ENCODE assay signal across 1 cellular context in the genomic region with DNA sequence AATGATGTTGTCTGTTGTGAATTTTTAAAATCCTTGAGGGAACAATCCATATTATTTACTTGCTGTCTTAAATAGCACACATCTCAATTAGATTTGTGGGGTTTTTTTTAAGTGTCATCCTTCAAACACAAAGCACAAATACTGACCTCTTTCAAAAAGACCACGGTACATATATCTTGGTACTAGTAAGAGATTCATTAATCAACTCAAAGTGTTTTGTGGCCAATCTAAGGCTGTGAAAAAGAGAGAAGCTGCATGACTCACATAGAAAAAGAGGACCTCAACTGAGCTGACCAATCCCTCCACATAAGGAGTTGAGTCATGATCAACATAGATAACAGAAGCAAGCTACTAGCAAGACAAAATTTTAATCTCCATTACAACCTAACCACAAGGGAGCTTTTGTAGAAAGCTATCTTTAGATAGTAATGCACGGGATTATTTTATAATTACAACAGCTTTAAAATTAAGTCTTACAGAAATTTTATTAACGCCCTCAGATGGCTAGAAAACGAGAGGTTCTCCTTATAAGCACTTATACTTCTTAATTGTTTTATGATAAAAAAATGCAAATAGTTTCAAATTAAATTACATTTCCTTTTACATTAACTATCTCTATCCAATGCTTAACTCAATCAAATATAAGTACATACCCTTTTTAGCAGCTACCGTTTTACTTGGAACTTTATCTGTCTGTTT.
TF ChIP-seq lines count a peak whose summit lies in the region.

No MANE protein-coding gene starts in this region.

TF ChIP-seq in K562, 482 proteins besides CTCF, POLR2A, EP300 and RAD21 (continued from another document and continues in another):
- TF ChIP-seq, protein P1, sequence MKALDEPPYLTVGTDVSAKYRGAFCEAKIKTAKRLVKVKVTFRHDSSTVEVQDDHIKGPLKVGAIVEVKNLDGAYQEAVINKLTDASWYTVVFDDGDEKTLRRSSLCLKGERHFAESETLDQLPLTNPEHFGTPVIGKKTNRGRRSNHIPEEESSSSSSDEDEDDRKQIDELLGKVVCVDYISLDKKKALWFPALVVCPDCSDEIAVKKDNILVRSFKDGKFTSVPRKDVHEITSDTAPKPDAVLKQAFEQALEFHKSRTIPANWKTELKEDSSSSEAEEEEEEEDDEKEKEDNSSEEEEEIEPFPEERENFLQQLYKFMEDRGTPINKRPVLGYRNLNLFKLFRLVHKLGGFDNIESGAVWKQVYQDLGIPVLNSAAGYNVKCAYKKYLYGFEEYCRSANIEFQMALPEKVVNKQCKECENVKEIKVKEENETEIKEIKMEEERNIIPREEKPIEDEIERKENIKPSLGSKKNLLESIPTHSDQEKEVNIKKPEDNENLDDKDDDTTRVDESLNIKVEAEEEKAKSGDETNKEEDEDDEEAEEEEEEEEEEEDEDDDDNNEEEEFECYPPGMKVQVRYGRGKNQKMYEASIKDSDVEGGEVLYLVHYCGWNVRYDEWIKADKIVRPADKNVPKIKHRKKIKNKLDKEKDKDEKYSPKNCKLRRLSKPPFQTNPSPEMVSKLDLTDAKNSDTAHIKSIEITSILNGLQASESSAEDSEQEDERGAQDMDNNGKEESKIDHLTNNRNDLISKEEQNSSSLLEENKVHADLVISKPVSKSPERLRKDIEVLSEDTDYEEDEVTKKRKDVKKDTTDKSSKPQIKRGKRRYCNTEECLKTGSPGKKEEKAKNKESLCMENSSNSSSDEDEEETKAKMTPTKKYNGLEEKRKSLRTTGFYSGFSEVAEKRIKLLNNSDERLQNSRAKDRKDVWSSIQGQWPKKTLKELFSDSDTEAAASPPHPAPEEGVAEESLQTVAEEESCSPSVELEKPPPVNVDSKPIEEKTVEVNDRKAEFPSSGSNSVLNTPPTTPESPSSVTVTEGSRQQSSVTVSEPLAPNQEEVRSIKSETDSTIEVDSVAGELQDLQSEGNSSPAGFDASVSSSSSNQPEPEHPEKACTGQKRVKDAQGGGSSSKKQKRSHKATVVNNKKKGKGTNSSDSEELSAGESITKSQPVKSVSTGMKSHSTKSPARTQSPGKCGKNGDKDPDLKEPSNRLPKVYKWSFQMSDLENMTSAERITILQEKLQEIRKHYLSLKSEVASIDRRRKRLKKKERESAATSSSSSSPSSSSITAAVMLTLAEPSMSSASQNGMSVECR (CRISPR knock-in tag; IDR thresholded peaks at IDR 0.05), result no peak
- TF ChIP-seq TEAD4 (IDR thresholded peaks at IDR 0.05; ENCODE audit: low read length) (peak; percentile 56; the same call in 1 of the 2 replicates), TEAD4 (CRISPR knock-in tag; IDR thresholded peaks at IDR 0.05; ENCODE audit: borderline replicate concordance) (no peak), HNRNPLL (IDR thresholded peaks at IDR 0.05; ENCODE audit: low read depth, low read length, poor library complexity, severe bottlenecking) (no peak), FOXM1 (IDR thresholded peaks at IDR 0.05; ENCODE audit: low read depth) (peak; percentile 24; the same call in 1 of the 2 replicates), FOXM1 (CRISPR knock-in tag; IDR thresholded peaks at IDR 0.05; ENCODE audit: low read depth) (no peak), NUFIP1 (IDR thresholded peaks at IDR 0.05; ENCODE audit: partially characterized antibody) (no peak), ZNF830 (CRISPR knock-in tag; IDR thresholded peaks at IDR 0.05) (no peak), SIN3B (IDR thresholded peaks at IDR 0.05; ENCODE audit: low read depth) (no peak), EWSR1 (IDR thresholded peaks at IDR 0.05; ENCODE audit: borderline replicate concordance, low read depth, partially characterized antibody) (no peak), RBM39 (optimal IDR thresholded peaks at IDR 0.05; ENCODE audit: low read depth, low read length) (no peak), NCOA6 (IDR thresholded peaks at IDR 0.05) (no peak), ZNF175 (CRISPR knock-in tag; IDR thresholded peaks at IDR 0.05; ENCODE audit: low read depth) (no peak), MCM2 (IDR thresholded peaks at IDR 0.05; ENCODE audit: low read depth) (no peak), YBX1 (IDR thresholded peaks at IDR 0.05) (no peak), JUN (IDR thresholded peaks at IDR 0.05; ENCODE audit: borderline replicate concordance, low read depth, low read length) (peak; percentile 91), JUN (CRISPR knock-in tag; IDR thresholded peaks at IDR 0.05; ENCODE audit: borderline replicate concordance) (no peak), FOS (IDR thresholded peaks at IDR 0.05; ENCODE audit: extremely low read depth, insufficient read length) (peak; percentile 55), ZSCAN29 (IDR thresholded peaks at IDR 0.05) (no peak), SMAD3 (CRISPR knock-in tag; conservative IDR thresholded peaks at IDR 0.05) (no peak), CC2D1A (IDR thresholded peaks at IDR 0.05) (peak; percentile 63), PTRF (tag; IDR thresholded peaks at IDR 0.05) (no peak), TCF3 (CRISPR knock-in tag; IDR thresholded peaks at IDR 0.05) (no peak; the same call in 1 of the 2 replicates), DPF2 (IDR thresholded peaks at IDR 0.05) (peak; percentile 96), MCM5 (IDR thresholded peaks at IDR 0.05; ENCODE audit: low read depth) (no peak), ZBTB17 (CRISPR knock-in tag; IDR thresholded peaks at IDR 0.05) (no peak), ZNF507 (tag; conservative IDR thresholded peaks at IDR 0.05) (no peak), WHSC1 (IDR thresholded peaks at IDR 0.05; ENCODE audit: low read length) (no peak), GATAD2B (IDR thresholded peaks at IDR 0.05; ENCODE audit: borderline replicate concordance) (no peak)
- TF ChIP-seq, protein P2, sequence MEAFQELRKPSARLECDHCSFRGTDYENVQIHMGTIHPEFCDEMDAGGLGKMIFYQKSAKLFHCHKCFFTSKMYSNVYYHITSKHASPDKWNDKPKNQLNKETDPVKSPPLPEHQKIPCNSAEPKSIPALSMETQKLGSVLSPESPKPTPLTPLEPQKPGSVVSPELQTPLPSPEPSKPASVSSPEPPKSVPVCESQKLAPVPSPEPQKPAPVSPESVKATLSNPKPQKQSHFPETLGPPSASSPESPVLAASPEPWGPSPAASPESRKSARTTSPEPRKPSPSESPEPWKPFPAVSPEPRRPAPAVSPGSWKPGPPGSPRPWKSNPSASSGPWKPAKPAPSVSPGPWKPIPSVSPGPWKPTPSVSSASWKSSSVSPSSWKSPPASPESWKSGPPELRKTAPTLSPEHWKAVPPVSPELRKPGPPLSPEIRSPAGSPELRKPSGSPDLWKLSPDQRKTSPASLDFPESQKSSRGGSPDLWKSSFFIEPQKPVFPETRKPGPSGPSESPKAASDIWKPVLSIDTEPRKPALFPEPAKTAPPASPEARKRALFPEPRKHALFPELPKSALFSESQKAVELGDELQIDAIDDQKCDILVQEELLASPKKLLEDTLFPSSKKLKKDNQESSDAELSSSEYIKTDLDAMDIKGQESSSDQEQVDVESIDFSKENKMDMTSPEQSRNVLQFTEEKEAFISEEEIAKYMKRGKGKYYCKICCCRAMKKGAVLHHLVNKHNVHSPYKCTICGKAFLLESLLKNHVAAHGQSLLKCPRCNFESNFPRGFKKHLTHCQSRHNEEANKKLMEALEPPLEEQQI (IDR thresholded peaks at IDR 0.05), result peak; percentile 76
- TF ChIP-seq, protein P3, sequence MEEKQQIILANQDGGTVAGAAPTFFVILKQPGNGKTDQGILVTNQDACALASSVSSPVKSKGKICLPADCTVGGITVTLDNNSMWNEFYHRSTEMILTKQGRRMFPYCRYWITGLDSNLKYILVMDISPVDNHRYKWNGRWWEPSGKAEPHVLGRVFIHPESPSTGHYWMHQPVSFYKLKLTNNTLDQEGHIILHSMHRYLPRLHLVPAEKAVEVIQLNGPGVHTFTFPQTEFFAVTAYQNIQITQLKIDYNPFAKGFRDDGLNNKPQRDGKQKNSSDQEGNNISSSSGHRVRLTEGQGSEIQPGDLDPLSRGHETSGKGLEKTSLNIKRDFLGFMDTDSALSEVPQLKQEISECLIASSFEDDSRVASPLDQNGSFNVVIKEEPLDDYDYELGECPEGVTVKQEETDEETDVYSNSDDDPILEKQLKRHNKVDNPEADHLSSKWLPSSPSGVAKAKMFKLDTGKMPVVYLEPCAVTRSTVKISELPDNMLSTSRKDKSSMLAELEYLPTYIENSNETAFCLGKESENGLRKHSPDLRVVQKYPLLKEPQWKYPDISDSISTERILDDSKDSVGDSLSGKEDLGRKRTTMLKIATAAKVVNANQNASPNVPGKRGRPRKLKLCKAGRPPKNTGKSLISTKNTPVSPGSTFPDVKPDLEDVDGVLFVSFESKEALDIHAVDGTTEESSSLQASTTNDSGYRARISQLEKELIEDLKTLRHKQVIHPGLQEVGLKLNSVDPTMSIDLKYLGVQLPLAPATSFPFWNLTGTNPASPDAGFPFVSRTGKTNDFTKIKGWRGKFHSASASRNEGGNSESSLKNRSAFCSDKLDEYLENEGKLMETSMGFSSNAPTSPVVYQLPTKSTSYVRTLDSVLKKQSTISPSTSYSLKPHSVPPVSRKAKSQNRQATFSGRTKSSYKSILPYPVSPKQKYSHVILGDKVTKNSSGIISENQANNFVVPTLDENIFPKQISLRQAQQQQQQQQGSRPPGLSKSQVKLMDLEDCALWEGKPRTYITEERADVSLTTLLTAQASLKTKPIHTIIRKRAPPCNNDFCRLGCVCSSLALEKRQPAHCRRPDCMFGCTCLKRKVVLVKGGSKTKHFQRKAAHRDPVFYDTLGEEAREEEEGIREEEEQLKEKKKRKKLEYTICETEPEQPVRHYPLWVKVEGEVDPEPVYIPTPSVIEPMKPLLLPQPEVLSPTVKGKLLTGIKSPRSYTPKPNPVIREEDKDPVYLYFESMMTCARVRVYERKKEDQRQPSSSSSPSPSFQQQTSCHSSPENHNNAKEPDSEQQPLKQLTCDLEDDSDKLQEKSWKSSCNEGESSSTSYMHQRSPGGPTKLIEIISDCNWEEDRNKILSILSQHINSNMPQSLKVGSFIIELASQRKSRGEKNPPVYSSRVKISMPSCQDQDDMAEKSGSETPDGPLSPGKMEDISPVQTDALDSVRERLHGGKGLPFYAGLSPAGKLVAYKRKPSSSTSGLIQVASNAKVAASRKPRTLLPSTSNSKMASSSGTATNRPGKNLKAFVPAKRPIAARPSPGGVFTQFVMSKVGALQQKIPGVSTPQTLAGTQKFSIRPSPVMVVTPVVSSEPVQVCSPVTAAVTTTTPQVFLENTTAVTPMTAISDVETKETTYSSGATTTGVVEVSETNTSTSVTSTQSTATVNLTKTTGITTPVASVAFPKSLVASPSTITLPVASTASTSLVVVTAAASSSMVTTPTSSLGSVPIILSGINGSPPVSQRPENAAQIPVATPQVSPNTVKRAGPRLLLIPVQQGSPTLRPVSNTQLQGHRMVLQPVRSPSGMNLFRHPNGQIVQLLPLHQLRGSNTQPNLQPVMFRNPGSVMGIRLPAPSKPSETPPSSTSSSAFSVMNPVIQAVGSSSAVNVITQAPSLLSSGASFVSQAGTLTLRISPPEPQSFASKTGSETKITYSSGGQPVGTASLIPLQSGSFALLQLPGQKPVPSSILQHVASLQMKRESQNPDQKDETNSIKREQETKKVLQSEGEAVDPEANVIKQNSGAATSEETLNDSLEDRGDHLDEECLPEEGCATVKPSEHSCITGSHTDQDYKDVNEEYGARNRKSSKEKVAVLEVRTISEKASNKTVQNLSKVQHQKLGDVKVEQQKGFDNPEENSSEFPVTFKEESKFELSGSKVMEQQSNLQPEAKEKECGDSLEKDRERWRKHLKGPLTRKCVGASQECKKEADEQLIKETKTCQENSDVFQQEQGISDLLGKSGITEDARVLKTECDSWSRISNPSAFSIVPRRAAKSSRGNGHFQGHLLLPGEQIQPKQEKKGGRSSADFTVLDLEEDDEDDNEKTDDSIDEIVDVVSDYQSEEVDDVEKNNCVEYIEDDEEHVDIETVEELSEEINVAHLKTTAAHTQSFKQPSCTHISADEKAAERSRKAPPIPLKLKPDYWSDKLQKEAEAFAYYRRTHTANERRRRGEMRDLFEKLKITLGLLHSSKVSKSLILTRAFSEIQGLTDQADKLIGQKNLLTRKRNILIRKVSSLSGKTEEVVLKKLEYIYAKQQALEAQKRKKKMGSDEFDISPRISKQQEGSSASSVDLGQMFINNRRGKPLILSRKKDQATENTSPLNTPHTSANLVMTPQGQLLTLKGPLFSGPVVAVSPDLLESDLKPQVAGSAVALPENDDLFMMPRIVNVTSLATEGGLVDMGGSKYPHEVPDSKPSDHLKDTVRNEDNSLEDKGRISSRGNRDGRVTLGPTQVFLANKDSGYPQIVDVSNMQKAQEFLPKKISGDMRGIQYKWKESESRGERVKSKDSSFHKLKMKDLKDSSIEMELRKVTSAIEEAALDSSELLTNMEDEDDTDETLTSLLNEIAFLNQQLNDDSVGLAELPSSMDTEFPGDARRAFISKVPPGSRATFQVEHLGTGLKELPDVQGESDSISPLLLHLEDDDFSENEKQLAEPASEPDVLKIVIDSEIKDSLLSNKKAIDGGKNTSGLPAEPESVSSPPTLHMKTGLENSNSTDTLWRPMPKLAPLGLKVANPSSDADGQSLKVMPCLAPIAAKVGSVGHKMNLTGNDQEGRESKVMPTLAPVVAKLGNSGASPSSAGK (IDR thresholded peaks at IDR 0.05), result no peak
- TF ChIP-seq, protein P4, sequence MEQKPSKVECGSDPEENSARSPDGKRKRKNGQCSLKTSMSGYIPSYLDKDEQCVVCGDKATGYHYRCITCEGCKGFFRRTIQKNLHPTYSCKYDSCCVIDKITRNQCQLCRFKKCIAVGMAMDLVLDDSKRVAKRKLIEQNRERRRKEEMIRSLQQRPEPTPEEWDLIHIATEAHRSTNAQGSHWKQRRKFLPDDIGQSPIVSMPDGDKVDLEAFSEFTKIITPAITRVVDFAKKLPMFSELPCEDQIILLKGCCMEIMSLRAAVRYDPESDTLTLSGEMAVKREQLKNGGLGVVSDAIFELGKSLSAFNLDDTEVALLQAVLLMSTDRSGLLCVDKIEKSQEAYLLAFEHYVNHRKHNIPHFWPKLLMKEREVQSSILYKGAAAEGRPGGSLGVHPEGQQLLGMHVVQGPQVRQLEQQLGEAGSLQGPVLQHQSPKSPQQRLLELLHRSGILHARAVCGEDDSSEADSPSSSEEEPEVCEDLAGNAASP (IDR thresholded peaks at IDR 0.05), result no peak
- TF ChIP-seq, protein P5, sequence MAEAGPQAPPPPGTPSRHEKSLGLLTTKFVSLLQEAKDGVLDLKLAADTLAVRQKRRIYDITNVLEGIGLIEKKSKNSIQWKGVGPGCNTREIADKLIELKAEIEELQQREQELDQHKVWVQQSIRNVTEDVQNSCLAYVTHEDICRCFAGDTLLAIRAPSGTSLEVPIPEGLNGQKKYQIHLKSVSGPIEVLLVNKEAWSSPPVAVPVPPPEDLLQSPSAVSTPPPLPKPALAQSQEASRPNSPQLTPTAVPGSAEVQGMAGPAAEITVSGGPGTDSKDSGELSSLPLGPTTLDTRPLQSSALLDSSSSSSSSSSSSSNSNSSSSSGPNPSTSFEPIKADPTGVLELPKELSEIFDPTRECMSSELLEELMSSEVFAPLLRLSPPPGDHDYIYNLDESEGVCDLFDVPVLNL (CRISPR knock-in tag; IDR thresholded peaks at IDR 0.05; ENCODE audit: low read depth), result no peak
- TF ChIP-seq, protein P6, sequence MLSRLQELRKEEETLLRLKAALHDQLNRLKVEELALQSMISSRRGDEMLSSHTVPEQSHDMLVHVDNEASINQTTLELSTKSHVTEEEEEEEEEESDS (CRISPR knock-in tag; IDR thresholded peaks at IDR 0.05), result no peak
- TF ChIP-seq, protein P7, sequence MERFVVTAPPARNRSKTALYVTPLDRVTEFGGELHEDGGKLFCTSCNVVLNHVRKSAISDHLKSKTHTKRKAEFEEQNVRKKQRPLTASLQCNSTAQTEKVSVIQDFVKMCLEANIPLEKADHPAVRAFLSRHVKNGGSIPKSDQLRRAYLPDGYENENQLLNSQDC (CRISPR knock-in tag; IDR thresholded peaks at IDR 0.05), result no peak
